9 cellular contexts compared by ENCODE assay signal in the genomic region with DNA sequence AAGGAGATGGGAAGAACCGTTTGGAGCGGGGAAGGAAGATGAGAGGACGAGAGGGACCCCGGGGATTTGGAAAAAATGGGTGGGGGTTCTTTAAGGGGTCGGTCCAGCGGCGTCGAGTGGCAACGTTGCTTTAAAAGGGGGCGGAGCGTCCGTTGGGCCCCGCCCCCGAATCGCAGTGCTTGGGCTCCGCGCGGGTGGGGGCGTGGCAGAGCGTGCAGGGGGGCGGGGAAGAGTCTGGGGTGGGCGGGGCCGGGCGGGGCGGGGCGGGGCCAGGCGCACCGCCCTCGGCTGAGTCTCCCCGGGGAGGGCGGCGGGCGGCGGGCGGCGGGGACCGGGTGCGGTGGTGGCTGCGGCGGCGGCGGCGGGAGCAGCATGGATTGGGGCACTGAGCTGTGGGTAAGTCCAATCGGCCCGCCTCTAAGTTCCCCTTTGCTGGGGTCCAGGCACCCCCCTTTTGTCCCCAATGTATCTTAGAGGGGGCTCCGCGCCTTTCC. TPM values are rescaled to one million over a fixed set of nuclear protein-coding genes. Genes with fewer than 3 reads are reported as not detected.
A peak's percentile ranks its signal among the peaks of the same experiment; 100 is the strongest.
DNase-seq lines count a peak whose midpoint lies in the region; ATAC-seq, FAIRE-seq and TF ChIP-seq lines count a peak whose summit lies in the region.
"Had no signal": no experiment of that assay in that cellular context is flagged by ENCODE, and none has a peak within 500 bp of the region (broad histone marks: within the 10 kb centered on the region; RNA-seq: fewer than 3 reads in every experiment).

A gene with protein sequence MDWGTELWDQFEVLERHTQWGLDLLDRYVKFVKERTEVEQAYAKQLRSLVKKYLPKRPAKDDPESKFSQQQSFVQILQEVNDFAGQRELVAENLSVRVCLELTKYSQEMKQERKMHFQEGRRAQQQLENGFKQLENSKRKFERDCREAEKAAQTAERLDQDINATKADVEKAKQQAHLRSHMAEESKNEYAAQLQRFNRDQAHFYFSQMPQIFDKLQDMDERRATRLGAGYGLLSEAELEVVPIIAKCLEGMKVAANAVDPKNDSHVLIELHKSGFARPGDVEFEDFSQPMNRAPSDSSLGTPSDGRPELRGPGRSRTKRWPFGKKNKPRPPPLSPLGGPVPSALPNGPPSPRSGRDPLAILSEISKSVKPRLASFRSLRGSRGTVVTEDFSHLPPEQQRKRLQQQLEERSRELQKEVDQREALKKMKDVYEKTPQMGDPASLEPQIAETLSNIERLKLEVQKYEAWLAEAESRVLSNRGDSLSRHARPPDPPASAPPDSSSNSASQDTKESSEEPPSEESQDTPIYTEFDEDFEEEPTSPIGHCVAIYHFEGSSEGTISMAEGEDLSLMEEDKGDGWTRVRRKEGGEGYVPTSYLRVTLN (plus strand): TSS at position 291 of the 494 bp plus-strand sequence. CDS start 82 bp downstream, at position 373.

- peak; percentile 37 for ATAC-seq in left ventricle myocardium superior
- no peak for ATAC-seq in HG03039 (IDR thresholded peaks at IDR 0.05; ENCODE audit: unreplicated experiment)

- H3K9me3 Mint-ChIP-seq in progenitor cell of endocrine pancreas (ENCODE audit: low read depth) (no peaks in the 10 kb centered on the region), type B pancreatic cell (no peaks in the 10 kb centered on the region)

- no peak for FAIRE-seq in D721Med (lab: Jason Lieb, UNC)
- FAIRE-seq: endometrium had no signal

- H3K27me3 Mint-ChIP-seq in progenitor cell of endocrine pancreas = no peaks in the 10 kb centered on the region
- no peaks in the 10 kb centered on the region for H3K27me3 Mint-ChIP-seq in type B pancreatic cell

- H3K36me3 Mint-ChIP-seq in progenitor cell of endocrine pancreas (ENCODE audit: insufficient read depth) (peaks cover 13% of the 10 kb centered on the region), type B pancreatic cell (peaks cover 9% of the 10 kb centered on the region)

- H3K27ac ChIP-seq in angular gyrus (ENCODE audit: low read depth, low read length) = peak within 1 kb of the TSS; percentile 98

- peak; percentile 68 for DNase-seq in D721Med (ENCODE audit: insufficient read length, low spot score)
- DNase-seq in LoVo (ENCODE audit: low spot score) = peak; percentile 90
- DNase-seq in left ventricle myocardium superior = peak; percentile 96
- DNase-seq in progenitor cell of endocrine pancreas (ENCODE audit: low spot score, unreplicated experiment) = peak; percentile 62
- DNase-seq in type B pancreatic cell (ENCODE audit: extremely low spot score, unreplicated experiment) = no peak

- TF ChIP-seq CTCF in D721Med (IDR thresholded peaks at IDR 0.05; ENCODE audit: insufficient read depth, missing control alignments) (no peak), progenitor cell of endocrine pancreas (IDR thresholded peaks at IDR 0.05; ENCODE audit: unreplicated experiment) (no peak), type B pancreatic cell (conservative IDR thresholded peaks at IDR 0.05) (no peak)

- H3K4me3 Mint-ChIP-seq in progenitor cell of endocrine pancreas (ENCODE audit: low read depth) = peak within 1 kb of the TSS; percentile 91
- peak within 1 kb of the TSS; percentile 96 for H3K4me3 Mint-ChIP-seq in type B pancreatic cell

- H3K27ac Mint-ChIP-seq in progenitor cell of endocrine pancreas = peak within 1 kb of the TSS; percentile 90
- H3K27ac Mint-ChIP-seq in type B pancreatic cell = peak within 1 kb of the TSS; percentile 93

- intact Hi-C loops in T-helper 2 cell treated with Interferon-gamma antibody and Interleukin-4, amounts not matched to agents 100 ng/mL and 5 ng/mL, for 36 hours (cut with micrococcal nuclease) = loop anchor here (1.0 to 5.0 kb wide), 3 partner anchors 28 to 207 kb away; a partner anchor contains a TSS
- intact Hi-C loops in left ventricle myocardium superior (cut with micrococcal nuclease) = no loop called here

- peaks cover 30% of the 10 kb centered on the region for H3K4me1 Mint-ChIP-seq in progenitor cell of endocrine pancreas (ENCODE audit: low read depth)
- peaks cover 42% of the 10 kb centered on the region for H3K4me1 Mint-ChIP-seq in type B pancreatic cell (ENCODE audit: unreplicated experiment)

RNA-seq across cellular contexts. Expression of the gene that starts here (rescaled TPM):
- total RNA-seq in T-helper 2 cell treated with Interferon-gamma antibody and Interleukin-4, amounts not matched to agents 100 ng/mL and 5 ng/mL, for 36 hours = 13.7 TPM in 2 replicates
- total RNA-seq in left ventricle myocardium superior (151 TPM), progenitor cell of endocrine pancreas (46.0 and 48.2 TPM in 2 replicates), type B pancreatic cell (ENCODE audit: low replicate concordance) (35.1 and 42.3 TPM in 2 replicates)
